13 cellular contexts compared by ENCODE assay signal in the genomic region with DNA sequence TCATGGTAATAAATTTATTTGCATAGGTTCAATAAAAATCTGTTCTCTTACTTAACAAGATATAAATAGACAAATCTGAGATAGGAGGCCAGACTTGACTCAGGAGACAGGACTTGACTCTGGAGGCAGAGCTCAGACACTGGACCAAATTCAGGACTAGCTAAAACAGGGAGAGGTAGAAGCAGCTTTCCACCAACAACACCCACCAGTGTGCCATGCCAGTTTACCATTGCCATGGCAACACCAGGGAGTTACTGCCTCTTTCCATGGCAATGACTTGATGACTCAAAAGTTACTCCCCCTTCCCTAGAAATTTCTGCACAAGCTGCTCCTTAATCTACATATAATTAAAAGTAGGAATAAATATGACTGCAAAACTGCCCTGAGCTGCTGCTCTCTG.
DNase-seq lines count a peak whose midpoint lies in the region; ATAC-seq lines count a peak whose summit lies in the region.
"Had no signal": no experiment of that assay in that cellular context is flagged by ENCODE, and none has a peak within 500 bp of the region (broad histone marks: within the 10 kb centered on the region; RNA-seq: fewer than 3 reads in every experiment).

No MANE protein-coding gene starts in this region.

- in situ Hi-C loops in Caki2 (cut with HindIII; ENCODE audit: low pct_unique_long_range_greater_than_20kb, low sequenced_read_pairs) = no loop called here

- peak; percentile 14 for DNase-seq in Caki2 (ENCODE audit: low read depth)
- peak; percentile 55 for DNase-seq in NCI-H69 (lab: John Stamatoyannopoulos, UW)
- DNase-seq in dedifferentiated amniotic fluid mesenchymal stem cell (ENCODE audit: extremely low spot score) = peak; percentile 50
- peak; percentile 50 for DNase-seq in middle frontal gyrus (ENCODE audit: extremely low spot score, low spot score)
- no peak for DNase-seq in stimulated activated naive B cell treated with anti-CD40 and anti-IgM and Interleukin-4, amounts not matched to agents 10 μg/mL and 1 μg/mL and 100 μg/mL, for 72 hours
- no peak for DNase-seq in activated CD4-positive, alpha-beta T cell treated with anti-CD3 and anti-CD28 coated beads, Interleukin-2, amount 50 U/mL, for 4 hours
- DNase-seq: activated CD8-positive, alpha-beta T cell treated with anti-CD3 and anti-CD28 coated beads for 36 hours; stimulated activated CD4-positive, alpha-beta T cell treated with anti-CD3 and anti-CD28 coated beads, Interleukin-2, amount 100 ng/mL, for 24 hours had no signal

- no peak overlapping the region for H3K4me3 Mint-ChIP-seq in stimulated activated naive B cell treated with anti-CD40 and anti-IgM and Interleukin-4, amounts not matched to agents 10 μg/mL and 1 μg/mL and 100 μg/mL, for 72 hours
- H3K4me3 Mint-ChIP-seq: activated CD8-positive, alpha-beta T cell treated with anti-CD3 and anti-CD28 coated beads for 36 hours; activated naive CD8-positive, alpha-beta T cell; IgD-negative memory B cell; stimulated activated naive CD8-positive, alpha-beta T cell treated with anti-CD3 and anti-CD28 coated beads, Interleukin-15, Interleukin-2, amounts not matched to agents 100 ng/mL and 50 ng/mL, for 24 hours had no signal

- no peaks in the 10 kb centered on the region for H3K9me3 Mint-ChIP-seq in stimulated activated naive B cell treated with anti-CD40 and anti-IgM and Interleukin-4, amounts not matched to agents 10 μg/mL and 1 μg/mL and 100 μg/mL, for 72 hours
- H3K9me3 Mint-ChIP-seq: activated CD8-positive, alpha-beta T cell treated with anti-CD3 and anti-CD28 coated beads for 36 hours; IgD-negative memory B cell; stimulated activated naive CD8-positive, alpha-beta T cell treated with anti-CD3 and anti-CD28 coated beads, Interleukin-15, Interleukin-2, amounts not matched to agents 100 ng/mL and 50 ng/mL, for 24 hours had no signal

- no peak for ATAC-seq in stimulated activated naive B cell treated with anti-CD40 and anti-IgM and Interleukin-4, amounts not matched to agents 10 μg/mL and 1 μg/mL and 100 μg/mL, for 72 hours (replicated peaks)
- ATAC-seq in HG03521 (IDR thresholded peaks at IDR 0.05; ENCODE audit: unreplicated experiment) = no peak
- ATAC-seq in HG03571 (IDR thresholded peaks at IDR 0.05; ENCODE audit: unreplicated experiment) = no peak
- ATAC-seq: activated CD8-positive, alpha-beta T cell treated with anti-CD3 and anti-CD28 coated beads for 36 hours had no signal

- no peaks in the 10 kb centered on the region for H3K4me1 Mint-ChIP-seq in stimulated activated naive B cell treated with anti-CD40 and anti-IgM and Interleukin-4, amounts not matched to agents 10 μg/mL and 1 μg/mL and 100 μg/mL, for 72 hours
- H3K4me1 Mint-ChIP-seq: IgD-negative memory B cell had no signal

- no peak overlapping the region for H3K27ac Mint-ChIP-seq in stimulated activated naive B cell treated with anti-CD40 and anti-IgM and Interleukin-4, amounts not matched to agents 10 μg/mL and 1 μg/mL and 100 μg/mL, for 72 hours
- H3K27ac Mint-ChIP-seq: activated CD8-positive, alpha-beta T cell treated with anti-CD3 and anti-CD28 coated beads for 36 hours; activated naive CD8-positive, alpha-beta T cell; IgD-negative memory B cell; stimulated activated naive CD8-positive, alpha-beta T cell treated with anti-CD3 and anti-CD28 coated beads, Interleukin-15, Interleukin-2, amounts not matched to agents 100 ng/mL and 50 ng/mL, for 24 hours had no signal

- H3K36me3 Mint-ChIP-seq in stimulated activated naive B cell treated with anti-CD40 and anti-IgM and Interleukin-4, amounts not matched to agents 10 μg/mL and 1 μg/mL and 100 μg/mL, for 72 hours = no peaks in the 10 kb centered on the region
- H3K36me3 Mint-ChIP-seq: activated naive CD8-positive, alpha-beta T cell; IgD-negative memory B cell had no signal

- no peaks in the 10 kb centered on the region for H3K27me3 Mint-ChIP-seq in stimulated activated naive B cell treated with anti-CD40 and anti-IgM and Interleukin-4, amounts not matched to agents 10 μg/mL and 1 μg/mL and 100 μg/mL, for 72 hours
- H3K27me3 Mint-ChIP-seq: activated CD8-positive, alpha-beta T cell treated with anti-CD3 and anti-CD28 coated beads for 36 hours; IgD-negative memory B cell; stimulated activated naive CD8-positive, alpha-beta T cell treated with anti-CD3 and anti-CD28 coated beads, Interleukin-15, Interleukin-2, amounts not matched to agents 100 ng/mL and 50 ng/mL, for 24 hours had no signal

Comparison
In these comparisons a context has a peak if more than half of its experiments do, and no peak if none do; other contexts are left out.
1. DNase-seq: peak in Caki2 (single experiment), NCI-H69 (single experiment), dedifferentiated amniotic fluid mesenchymal stem cell (single experiment) and middle frontal gyrus (single experiment); none in stimulated activated naive B cell treated with anti-CD40 and anti-IgM and Interleukin-4, amounts not matched to agents 10 μg/mL and 1 μg/mL and 100 μg/mL, for 72 hours (single experiment) and activated CD4-positive, alpha-beta T cell treated with anti-CD3 and anti-CD28 coated beads, Interleukin-2, amount 50 U/mL, for 4 hours (0 of 2).